ENCODE assay signal across 1 cellular context in the genomic region with DNA sequence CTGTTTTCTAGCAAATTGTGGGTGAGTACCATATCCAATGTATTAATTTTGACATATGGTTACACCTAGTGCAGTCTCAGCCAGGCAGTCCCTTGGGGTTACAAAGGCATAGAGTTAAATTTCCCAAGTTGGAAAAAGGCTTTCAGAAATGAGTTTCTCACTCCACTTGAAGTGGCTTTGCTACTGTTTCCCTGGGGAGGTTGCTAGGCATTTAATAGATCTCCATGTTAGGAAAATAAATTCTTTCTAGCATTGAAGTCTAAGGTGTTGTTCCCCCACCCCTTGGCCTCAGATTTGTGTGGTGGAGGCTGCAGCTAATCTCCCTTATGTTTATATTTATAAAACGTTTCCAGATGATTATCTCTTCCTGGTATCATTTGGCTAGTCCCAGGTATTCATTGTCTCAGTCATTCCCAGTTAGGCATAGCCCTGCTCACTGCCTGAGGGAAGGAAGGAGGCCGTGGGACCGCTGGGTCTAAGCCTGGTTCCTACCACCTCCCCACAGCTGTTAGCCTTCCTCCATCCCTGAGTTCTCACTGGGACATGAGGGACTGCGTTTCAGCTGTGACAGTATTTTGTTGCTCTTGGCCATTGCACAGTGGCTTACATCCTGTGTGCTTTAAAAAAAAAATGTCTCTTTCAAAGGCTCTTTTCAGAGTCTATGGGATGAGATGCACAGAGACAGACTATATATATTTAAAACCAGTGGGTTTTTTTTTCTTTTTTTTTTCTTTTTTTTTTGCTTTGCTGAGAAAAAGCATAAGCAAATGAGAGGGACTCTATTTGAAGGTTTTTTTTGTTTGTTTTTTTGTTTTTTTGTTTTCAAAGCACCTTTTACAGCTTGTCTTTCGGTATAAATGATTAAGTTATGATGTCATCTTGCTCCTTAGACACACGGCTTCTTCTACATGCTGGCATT.
TF ChIP-seq lines count a peak whose summit lies in the region.

No MANE protein-coding gene starts in this region.

TF ChIP-seq in SK-N-SH treated with all-trans-retinoic acid at 6 μM for 48 hours, 23 proteins besides CTCF, POLR2A, EP300 and RAD21 (continued from another document):
- TF ChIP-seq, protein P1, sequence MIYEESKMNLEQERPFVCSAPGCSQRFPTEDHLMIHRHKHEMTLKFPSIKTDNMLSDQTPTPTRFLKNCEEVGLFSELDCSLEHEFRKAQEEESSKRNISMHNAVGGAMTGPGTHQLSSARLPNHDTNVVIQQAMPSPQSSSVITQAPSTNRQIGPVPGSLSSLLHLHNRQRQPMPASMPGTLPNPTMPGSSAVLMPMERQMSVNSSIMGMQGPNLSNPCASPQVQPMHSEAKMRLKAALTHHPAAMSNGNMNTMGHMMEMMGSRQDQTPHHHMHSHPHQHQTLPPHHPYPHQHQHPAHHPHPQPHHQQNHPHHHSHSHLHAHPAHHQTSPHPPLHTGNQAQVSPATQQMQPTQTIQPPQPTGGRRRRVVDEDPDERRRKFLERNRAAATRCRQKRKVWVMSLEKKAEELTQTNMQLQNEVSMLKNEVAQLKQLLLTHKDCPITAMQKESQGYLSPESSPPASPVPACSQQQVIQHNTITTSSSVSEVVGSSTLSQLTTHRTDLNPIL (CRISPR knock-in tag; IDR thresholded peaks at IDR 0.05; ENCODE audit: low read depth), result no peak
- TF ChIP-seq, protein P2, sequence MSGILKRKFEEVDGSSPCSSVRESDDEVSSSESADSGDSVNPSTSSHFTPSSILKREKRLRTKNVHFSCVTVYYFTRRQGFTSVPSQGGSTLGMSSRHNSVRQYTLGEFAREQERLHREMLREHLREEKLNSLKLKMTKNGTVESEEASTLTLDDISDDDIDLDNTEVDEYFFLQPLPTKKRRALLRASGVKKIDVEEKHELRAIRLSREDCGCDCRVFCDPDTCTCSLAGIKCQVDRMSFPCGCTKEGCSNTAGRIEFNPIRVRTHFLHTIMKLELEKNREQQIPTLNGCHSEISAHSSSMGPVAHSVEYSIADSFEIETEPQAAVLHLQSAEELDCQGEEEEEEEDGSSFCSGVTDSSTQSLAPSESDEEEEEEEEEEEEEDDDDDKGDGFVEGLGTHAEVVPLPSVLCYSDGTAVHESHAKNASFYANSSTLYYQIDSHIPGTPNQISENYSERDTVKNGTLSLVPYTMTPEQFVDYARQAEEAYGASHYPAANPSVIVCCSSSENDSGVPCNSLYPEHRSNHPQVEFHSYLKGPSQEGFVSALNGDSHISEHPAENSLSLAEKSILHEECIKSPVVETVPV (CRISPR knock-in tag; IDR thresholded peaks at IDR 0.05), result no peak
- TF ChIP-seq ZNF8 (CRISPR knock-in tag; IDR thresholded peaks at IDR 0.05), result no peak
TF ChIP-seq in SK-N-SH treated with all-trans-retinoic acid at 6 μM for 48 hours: peak in this region for 0.
